In genomic region chr12:68745904-68746571, GRCh38 we compare ENCODE assay signal across 8 cellular contexts. TPM values are rescaled to one million over a fixed set of nuclear protein-coding genes. Genes with fewer than 3 reads are reported as not detected.
DNase-seq lines count a peak whose midpoint lies in the region; ATAC-seq and TF ChIP-seq lines count a peak whose summit lies in the region.

TSS of gene SLC35E3 (plus strand) at chr12:68746176. CDS start at chr12:68746378, 202 bp downstream.

- CTCF ChIA-PET in BJ (lab: Yijun Ruan, JAX), result interaction anchor here (1.0 to 1.3 kb wide), 2 partner anchors 11 to 13 kb away, joined by 3 to 4 read pairs; no protein-coding TSS in a partner anchor

- peak within 1 kb of the TSS; percentile 93 for H3K4me3 Mint-ChIP-seq in activated CD4-positive, alpha-beta T cell treated with anti-CD3 and anti-CD28 coated beads, Interleukin-2, amount 10 ng/mL, durations not matched to agents 24 days and 14 days

- no peaks in the 10 kb centered on the region for H3K9me3 Mint-ChIP-seq in activated CD4-positive, alpha-beta T cell treated with anti-CD3 and anti-CD28 coated beads, Interleukin-2, amount 10 ng/mL, durations not matched to agents 24 days and 14 days

- peak within 1 kb of the TSS; percentile 80 for H3K27ac Mint-ChIP-seq in activated CD4-positive, alpha-beta T cell treated with anti-CD3 and anti-CD28 coated beads, Interleukin-2, amount 10 ng/mL, durations not matched to agents 24 days and 14 days

- H3K27me3 Mint-ChIP-seq in activated CD4-positive, alpha-beta T cell treated with anti-CD3 and anti-CD28 coated beads, Interleukin-2, amount 10 ng/mL, durations not matched to agents 24 days and 14 days, result no peaks in the 10 kb centered on the region

- H3K27me3 ChIP-seq in BJ (ENCODE audit: control insufficient read depth, insufficient read depth, low read length), result no peaks in the 10 kb centered on the region

- H3K4me1 Mint-ChIP-seq in activated CD4-positive, alpha-beta T cell treated with anti-CD3 and anti-CD28 coated beads, Interleukin-2, amount 10 ng/mL, durations not matched to agents 24 days and 14 days, result peaks cover 38% of the 10 kb centered on the region

- peak within 1 kb of the TSS; percentile 54 for H3K4me3 ChIP-seq in BJ (ENCODE audit: low read depth, low read length)

- no peaks in the 10 kb centered on the region; the same call in 1 of the 2 replicates for H3K36me3 ChIP-seq in BJ (ENCODE audit: control insufficient read depth, insufficient read depth, low read length)

- intact Hi-C loops in activated CD4-positive, alpha-beta T cell treated with anti-CD3 and anti-CD28 coated beads, Interleukin-2, amount 10 ng/mL, durations not matched to agents 24 days and 14 days (cut with micrococcal nuclease), result loop anchor here (1.0 to 5.0 kb wide), 4 partner anchors 60 to 1496 kb away; partner anchors contain the start of genes CNOT2, MDM1 and NUP107

- POLR2A ChIA-PET in BJ (lab: Charles Lee), result interaction anchor here (1.0 kb wide), 2 partner anchors 63 to 68 kb away, joined by 3 to 4 read pairs; no protein-coding TSS in a partner anchor

- peaks cover 26% of the 10 kb centered on the region for H3K36me3 Mint-ChIP-seq in activated CD4-positive, alpha-beta T cell treated with anti-CD3 and anti-CD28 coated beads, Interleukin-2, amount 10 ng/mL, durations not matched to agents 24 days and 14 days (ENCODE audit: low read depth)

- ATAC-seq in HG03457 (IDR thresholded peaks at IDR 0.05; ENCODE audit: unreplicated experiment) (peak; percentile 95), left lobe of liver (peak; percentile 98)

- no peak for DNase-seq in BJ (ENCODE audit: low read depth)
- DNase-seq in GM19240 (ENCODE audit: insufficient read length, low spot score), result peak; percentile 92
- peak; percentile 55 for DNase-seq in NCI-H524 treated with DMSO at 0.1 percent for 48 hours (lab: John Stamatoyannopoulos, UW)
- peak; percentile 98 for DNase-seq in activated CD4-positive, alpha-beta T cell treated with anti-CD3 and anti-CD28 coated beads, Interleukin-2, amount 10 ng/mL, durations not matched to agents 24 days and 14 days
- peak; percentile 64 for DNase-seq in cortex of kidney (lab: John Stamatoyannopoulos, UW)
- peak; percentile 97 for DNase-seq in left lobe of liver (ENCODE audit: low spot score)
- peak; percentile 92 to 93 for DNase-seq in stimulated activated CD4-positive, alpha-beta T cell treated with anti-CD3 and anti-CD28 coated beads, Interleukin-2, amount 100 ng/mL, for 24 hours

- no peak for TF ChIP-seq CTCF in BJ (IDR thresholded peaks at IDR 0.05; ENCODE audit: insufficient read depth, low read depth, low read length)

RNA-seq across cellular contexts. Expression of gene SLC35E3, which starts in this region (rescaled TPM):
- polyA plus RNA-seq in BJ (2011; rRNA removed), result 5.7 and 9.2 TPM in 2 replicates
- polyA minus RNA-seq in BJ (2011; rRNA and poly(A)+ RNA removed), result 2.5 and 2.6 TPM in 2 replicates
- total RNA-seq in activated CD4-positive, alpha-beta T cell treated with anti-CD3 and anti-CD28 coated beads, Interleukin-2, amount 10 ng/mL, durations not matched to agents 24 days and 14 days, result 3.8 and 4.2 TPM in 2 replicates
- 4.9 TPM for total RNA-seq in left lobe of liver
